In the genomic region with DNA sequence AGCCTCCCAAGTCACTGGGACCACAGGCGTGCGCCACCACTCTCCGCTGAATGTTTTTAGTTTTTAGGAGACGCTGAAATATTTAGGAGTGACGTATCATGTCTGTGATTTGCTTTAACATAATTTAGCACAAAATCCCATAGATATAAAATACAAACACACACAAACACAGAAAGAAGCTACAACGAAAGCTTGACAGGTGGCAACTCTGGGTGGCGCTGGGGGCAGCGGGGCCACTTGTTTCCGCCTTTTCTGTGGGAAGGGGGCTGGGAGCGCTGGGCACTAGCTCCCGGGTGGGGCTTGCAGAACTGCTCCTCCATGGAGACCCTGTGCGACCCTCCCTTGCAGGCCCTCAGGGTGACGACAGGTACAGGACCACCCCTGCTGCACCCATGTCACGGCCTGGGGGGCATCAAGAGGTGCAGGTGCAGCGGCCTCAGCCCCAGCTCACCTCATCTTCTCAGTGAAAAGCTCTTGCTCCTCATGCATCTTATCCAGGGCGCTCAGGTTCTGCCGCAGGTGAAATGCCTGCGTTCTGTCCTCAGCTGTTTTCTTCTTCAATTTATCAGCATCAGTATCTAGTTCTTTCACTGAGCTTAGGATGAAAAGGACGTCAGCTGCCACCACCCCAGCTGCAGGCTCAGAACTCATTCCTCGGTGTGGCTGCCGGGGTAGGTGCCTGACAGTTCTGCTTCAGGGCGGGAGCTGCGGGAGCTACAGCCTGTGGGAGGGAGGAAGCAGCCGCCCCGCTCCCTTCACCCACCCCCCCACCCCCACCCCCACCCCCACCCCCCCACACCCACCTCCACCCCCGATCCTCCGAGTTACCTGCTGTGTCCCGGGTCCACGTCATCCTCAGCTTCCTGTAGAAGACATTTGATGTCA, we compare ENCODE assay signal across 25 cellular contexts. TPM values are rescaled to one million over a fixed set of nuclear protein-coding genes. Genes with fewer than 3 reads are reported as not detected.
DNase-seq lines count a peak whose midpoint lies in the region; ATAC-seq and TF ChIP-seq lines count a peak whose summit lies in the region.
"Had no signal": no experiment of that assay in that cellular context is flagged by ENCODE, and none has a peak within 500 bp of the region (broad histone marks: within the 10 kb centered on the region; RNA-seq: fewer than 3 reads in every experiment).

No MANE protein-coding gene starts in this region.

- H3K9me3 Mint-ChIP-seq in type B pancreatic cell: no peaks in the 10 kb centered on the region
- H3K9me3 Mint-ChIP-seq: CD14-positive monocyte, HFFc6 had no signal

- ATAC-seq in HG03571 (IDR thresholded peaks at IDR 0.05; ENCODE audit: unreplicated experiment) (no peak), HG02884 (IDR thresholded peaks at IDR 0.05; ENCODE audit: unreplicated experiment) (no peak)

- H3K27me3 Mint-ChIP-seq in type B pancreatic cell: peaks cover 3% of the 10 kb centered on the region

- TF ChIP-seq CTCF in type B pancreatic cell (conservative IDR thresholded peaks at IDR 0.05): no peak

- H3K4me1 Mint-ChIP-seq in type B pancreatic cell (ENCODE audit: unreplicated experiment): peaks cover 17% of the 10 kb centered on the region
- H3K4me1 Mint-ChIP-seq: B cell had no signal

- no peaks in the 10 kb centered on the region for H3K36me3 Mint-ChIP-seq in type B pancreatic cell
- H3K36me3 Mint-ChIP-seq: CD14-positive monocyte had no signal

- peak; percentile 4 for DNase-seq in stimulated activated CD4-positive, alpha-beta T cell treated with anti-CD3 and anti-CD28 coated beads, Interleukin-2, amount 100 ng/mL, for 4 hours (ENCODE audit: low read depth)
- no peak for DNase-seq in stimulated activated CD4-positive, alpha-beta T cell treated with anti-CD3 and anti-CD28 coated beads, Interleukin-4, amount 100 ng/mL, for 1 hour
- DNase-seq in NCI-H69 (lab: John Stamatoyannopoulos, UW): peak; percentile 17
- peak; percentile 30 for DNase-seq in left kidney (ENCODE audit: low read depth, low spot score)
- no peak for DNase-seq in type B pancreatic cell (ENCODE audit: extremely low spot score, unreplicated experiment)
- DNase-seq in AG20443 (ENCODE audit: low spot score): no peak
- DNase-seq: Calu3, DMS79 treated with DMSO at 0.1 percent for 48 hours, GF-D8, HFFc6, Kasumi-1, NCI-H1092 treated with DMSO at 0.1 percent for 48 hours, NCI-H1436, NCI-H187, NCI-H2081 treated with DMSO at 0.1 percent for 48 hours, NCI-H446, NCI-H524 treated with DMSO at 0.1 percent for 48 hours, RPMI8226 had no signal

- H3K4me3 Mint-ChIP-seq in type B pancreatic cell: peak overlapping the region; percentile 30
- H3K4me3 Mint-ChIP-seq: B cell, CD14-positive monocyte, HFFc6 had no signal

- peak overlapping the region; percentile 84 for H3K27ac Mint-ChIP-seq in type B pancreatic cell
- H3K27ac Mint-ChIP-seq: B cell, CD14-positive monocyte, HFFc6 had no signal

RNA-seq across cellular contexts. Expression of gene CFAP74, which starts 15.3 kb away (rescaled TPM):
- 0.76 and 1.5 TPM in 2 replicates for total RNA-seq in type B pancreatic cell (ENCODE audit: low replicate concordance)
- total RNA-seq: A673, B cell, Calu3, HFFc6, M059J, SK-MEL-5 had no signal

RNA-seq across cellular contexts. Expression of gene GABRD, which starts 30.8 kb away (rescaled TPM):
- total RNA-seq in type B pancreatic cell (ENCODE audit: low replicate concordance): 0.43 and 2.0 TPM in 2 replicates
- total RNA-seq: A673, B cell, Calu3, HFFc6, M059J had no signal

Comparison
In these comparisons a context has a peak if more than half of its experiments do, and no peak if none do; other contexts are left out.
1. DNase-seq: peak in stimulated activated CD4-positive, alpha-beta T cell treated with anti-CD3 and anti-CD28 coated beads, Interleukin-2, amount 100 ng/mL, for 4 hours (single experiment), NCI-H69 (single experiment) and left kidney (single experiment); none in stimulated activated CD4-positive, alpha-beta T cell treated with anti-CD3 and anti-CD28 coated beads, Interleukin-4, amount 100 ng/mL, for 1 hour (single experiment), type B pancreatic cell (single experiment) and AG20443 (single experiment).